9 cellular contexts compared by ENCODE assay signal in the genomic region with DNA sequence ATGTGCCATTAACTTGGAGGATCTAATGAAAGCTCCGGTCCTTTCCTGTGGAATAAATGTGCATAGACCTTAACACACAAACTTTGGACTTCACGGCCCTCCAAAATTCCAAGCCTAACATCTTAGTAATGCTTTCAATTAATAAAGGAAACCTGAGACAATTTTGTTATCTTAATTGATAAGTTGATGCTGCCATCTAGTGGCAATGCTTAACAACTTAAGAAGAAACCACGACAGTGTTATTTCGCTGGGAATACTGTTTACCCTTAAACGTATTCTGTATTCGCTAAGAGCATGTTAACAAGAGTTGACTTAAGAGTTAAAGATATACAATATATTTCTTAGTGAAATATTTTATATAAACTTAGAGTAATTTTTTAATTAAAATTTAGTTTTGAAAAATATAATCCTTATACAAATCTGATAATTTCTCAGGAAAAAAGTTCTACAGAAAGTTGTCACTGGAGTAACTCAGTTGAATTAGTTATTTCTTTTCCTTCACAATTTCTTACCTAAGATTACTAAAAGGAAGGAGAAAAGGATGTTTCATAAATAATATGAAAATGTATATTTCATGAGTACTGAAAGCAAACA. TPM values are rescaled to one million over a fixed set of nuclear protein-coding genes. Genes with fewer than 3 reads are reported as not detected.
DNase-seq lines count a peak whose midpoint lies in the region; ATAC-seq and TF ChIP-seq lines count a peak whose summit lies in the region.
"Had no signal": no experiment of that assay in that cellular context is flagged by ENCODE, and none has a peak within 500 bp of the region (broad histone marks: within the 10 kb centered on the region; RNA-seq: fewer than 3 reads in every experiment).

No MANE protein-coding gene starts in this region.

- H3K4me1 ChIP-seq in SK-N-SH (ENCODE audit: control insufficient read depth in 1 of 2, insufficient read depth in 2 of 2, low read depth in 1 of 2, low read length in 1 of 2) = no peaks in the 10 kb centered on the region

- H3K79me2 ChIP-seq in SK-N-SH (ENCODE audit: insufficient read depth) = no peaks in the 10 kb centered on the region

- POLR2A ChIA-PET in SK-N-SH (lab: Yijun Ruan, JAX) = no interaction called here

- no peak overlapping the region for H3K9ac ChIP-seq in SK-N-SH

- TF ChIP-seq EP300 in SK-N-SH (IDR thresholded peaks at IDR 0.05; ENCODE audit: borderline replicate concordance in 1 of 2, low read depth in 1 of 2, low read length in 1 of 2) = no peak

- H3K4me3 ChIP-seq in SK-N-SH (ENCODE audit: low read depth in 2 of 2, low read length in 1 of 2) (peak overlapping the region; percentile 26 to 52), fibroblast of pulmonary artery (replicated peaks; ENCODE audit: low read depth, low read length) (no peak overlapping the region)

- H3K27ac ChIP-seq in SK-N-SH (ENCODE audit: low read depth in 2 of 2, low read length in 1 of 2) = no peak overlapping the region

- peak overlapping the region; percentile 66; the same call in 1 of the 2 replicates for H3K4me2 ChIP-seq in SK-N-SH

- no peak overlapping the region for H2AFZ ChIP-seq in SK-N-SH (ENCODE audit: low read depth)

- H3K9me3 ChIP-seq in SK-N-SH = no peaks in the 10 kb centered on the region

- CTCF ChIA-PET in SK-N-SH (lab: Yijun Ruan, JAX) = interaction anchor here (0.6 to 2.7 kb wide), 13 partner anchors 10 to 1872 kb away, joined by 3 to 20 read pairs (median 3); no protein-coding TSS in a partner anchor

- TF ChIP-seq CTCF in LNCAP (IDR thresholded peaks at IDR 0.05) = peak; percentile 56
- TF ChIP-seq CTCF in SK-N-SH (IDR thresholded peaks at IDR 0.05) = peak; percentile 74
- peak; percentile 64 for TF ChIP-seq CTCF in fibroblast of pulmonary artery (IDR thresholded peaks at IDR 0.05; ENCODE audit: low read length, missing control alignments)

- peak; percentile 78 for TF ChIP-seq RAD21 in SK-N-SH (IDR thresholded peaks at IDR 0.05; ENCODE audit: low read length)

- WGBS in SK-N-SH (ENCODE audit: low lambda C conversion rate) = 6% methylated on average over 6 of the region's 6 CpGs

- H3K9me2 ChIP-seq in SK-N-SH = no peaks in the 10 kb centered on the region

- DNase-seq in NOMO-1 treated with DMSO at 0.1 percent for 48 hours (lab: John Stamatoyannopoulos, UW; ENCODE audit: unreplicated experiment) = peak; percentile 19
- DNase-seq in NOMO-1 treated with dmso at 0.1 percent for 144 hours (lab: John Stamatoyannopoulos, UW; ENCODE audit: unreplicated experiment) = no peak
- DNase-seq in SK-N-SH = peak; percentile 12
- peak; percentile 75 for DNase-seq in fibroblast of pulmonary artery (ENCODE audit: low read depth)
- peak; percentile 66 for DNase-seq in renal cortical epithelial cell (ENCODE audit: low read depth)
- DNase-seq in activated naive CD4-positive, alpha-beta T cell (lab: John Stamatoyannopoulos, UW) = no peak

- no peaks in the 10 kb centered on the region for H3K36me3 ChIP-seq in SK-N-SH (replicated peaks in 1 of 2; ENCODE audit: control insufficient read depth in 1 of 2, insufficient read depth in 2 of 2, low read length in 1 of 2)

- no peak for ATAC-seq in HG03095 (IDR thresholded peaks at IDR 0.05; ENCODE audit: unreplicated experiment)

- H3K27me3 ChIP-seq in SK-N-SH (ENCODE audit: insufficient read depth) = no peaks in the 10 kb centered on the region

- no peaks in the 10 kb centered on the region for H4K20me1 ChIP-seq in SK-N-SH (ENCODE audit: insufficient read depth)

- no peaks in the 10 kb centered on the region for H3F3A ChIP-seq in SK-N-SH (replicated peaks; ENCODE audit: insufficient read depth)

TF ChIP-seq in SK-N-SH, 30 proteins besides CTCF, POLR2A, EP300 and RAD21:
- peak; percentile 45 for TF ChIP-seq SMC3 (IDR thresholded peaks at IDR 0.05; ENCODE audit: low read depth, low read length)
- TF ChIP-seq, protein P1, sequence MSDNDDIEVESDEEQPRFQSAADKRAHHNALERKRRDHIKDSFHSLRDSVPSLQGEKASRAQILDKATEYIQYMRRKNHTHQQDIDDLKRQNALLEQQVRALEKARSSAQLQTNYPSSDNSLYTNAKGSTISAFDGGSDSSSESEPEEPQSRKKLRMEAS (IDR thresholded peaks at IDR 0.05; ENCODE audit: low read depth) = no peak

RNA-seq across cellular contexts. Expression of a gene that starts 35.0 kb away (rescaled TPM):
- not detected in 2 replicates for polyA plus RNA-seq in SK-N-SH (2012; rRNA removed)
- not detected in 2 replicates for polyA plus RNA-seq in SK-N-SH (2012; cell fraction: cytosol; rRNA removed)
- polyA plus RNA-seq in SK-N-SH (2012; cell fraction: nucleus; rRNA removed) = not detected in 2 replicates
- not detected in 2 replicates for total RNA-seq in renal cortical epithelial cell
- total RNA-seq: urinary bladder had no signal
- polyA plus RNA-seq: urinary bladder had no signal

Comparison
In these comparisons a context has a peak if more than half of its experiments do, and no peak if none do; other contexts are left out.
1. DNase-seq: peak in NOMO-1 treated with DMSO at 0.1 percent for 48 hours (single experiment), SK-N-SH (single experiment), fibroblast of pulmonary artery (single experiment) and renal cortical epithelial cell (single experiment); none in NOMO-1 treated with dmso at 0.1 percent for 144 hours (single experiment) and activated naive CD4-positive, alpha-beta T cell (0 of 4).
2. Peak in every context shown above with its lines, with median percentiles within 50 percentile points of each other: CTCF ChIP-seq.